31 cellular contexts compared by ENCODE assay signal in the genomic region with DNA sequence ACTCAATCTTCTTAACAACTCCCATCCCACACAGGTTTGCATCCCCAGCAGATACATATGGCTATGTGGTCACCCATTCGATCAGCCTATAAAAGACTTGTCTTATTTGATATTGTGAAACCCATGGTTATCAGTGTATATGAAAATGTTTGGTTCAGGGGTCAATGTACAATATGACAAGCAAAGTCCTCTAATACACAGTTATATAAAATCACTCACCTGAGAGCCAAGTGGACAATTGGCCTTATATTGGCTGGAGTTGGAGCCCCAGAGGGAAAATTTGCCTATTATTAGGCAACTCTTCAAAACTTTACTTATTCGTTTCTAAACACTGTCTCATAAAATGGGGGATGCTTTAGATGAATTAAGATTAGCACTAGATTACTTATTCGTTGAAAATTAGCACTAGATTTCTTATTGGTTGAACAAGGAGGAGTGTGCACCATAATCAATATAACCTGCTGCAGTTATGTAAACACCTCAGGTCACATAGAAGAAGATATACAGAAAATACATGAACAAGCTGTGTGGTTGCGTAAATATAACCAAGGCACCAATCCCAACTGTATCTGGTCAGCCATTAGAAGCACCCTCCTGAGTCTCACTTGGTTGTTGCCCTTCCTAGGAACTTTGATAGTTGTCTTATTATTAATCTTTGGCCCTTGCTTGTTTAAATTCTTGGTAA. TPM values are rescaled to one million over a fixed set of nuclear protein-coding genes. Genes with fewer than 3 reads are reported as not detected.
"Had no signal": no experiment of that assay in that cellular context is flagged by ENCODE, and none has a peak within 500 bp of the region (broad histone marks: within the 10 kb centered on the region; RNA-seq: fewer than 3 reads in every experiment).

No MANE protein-coding gene starts in this region.

- ATAC-seq: activated CD4-positive, alpha-beta T cell treated with anti-CD3 and anti-CD28 coated beads for 36 hours; activated naive CD4-positive, alpha-beta T cell treated with anti-CD3 and anti-CD28 coated beads, Interleukin-2, amount 50 U/mL, for 72 hours; activated T-cell treated with anti-CD3 and anti-CD28 coated beads, Interleukin-2, amount 50 U/mL, for 72 hours; esophagus mucosa had no signal

- H3K4me1 Mint-ChIP-seq: activated CD4-positive, alpha-beta T cell treated with anti-CD3 and anti-CD28 coated beads, Interleukin-2, amount 10 ng/mL, durations not matched to agents 24 days and 14 days; activated naive CD4-positive, alpha-beta T cell treated with anti-CD3 and anti-CD28 coated beads, Interleukin-2, amount 10 ng/mL, durations not matched to agents 7 days and 5 days; central memory CD8-positive, alpha-beta T cell; endodermal cell had no signal

- H3K36me3 ChIP-seq: ascending aorta, brain microvascular endothelial cell had no signal

- DNase-seq: activated CD4-positive, alpha-beta memory T cell treated with anti-CD3 and anti-CD28 coated beads for 36 hours; activated CD4-positive, alpha-beta T cell treated with anti-CD3 and anti-CD28 coated beads for 36 hours; activated CD4-positive, alpha-beta T cell treated with anti-CD3 and anti-CD28 coated beads, Interleukin-2, amount 10 ng/mL, durations not matched to agents 24 days and 14 days; activated CD4-positive, CD25-positive, alpha-beta regulatory T cell; activated CD4-positive, CD25-positive, alpha-beta regulatory T cell treated with anti-CD3 and anti-CD28 coated beads, Interleukin-2, amount 50 U/mL, for 72 hours; activated CD8-positive, alpha-beta memory T cell treated with anti-CD3 and anti-CD28 coated beads, Interleukin-2, amount 50 U/mL, for 48 hours; activated gamma-delta T cell; activated naive CD4-positive, alpha-beta T cell; activated naive CD4-positive, alpha-beta T cell treated with anti-CD3 and anti-CD28 coated beads, Interleukin-2, amount 10 ng/mL, durations not matched to agents 7 days and 5 days; activated naive CD8-positive, alpha-beta T cell treated with anti-CD3 and anti-CD28 coated beads, Interleukin-2, amount 10 ng/mL, durations not matched to agents 7 days and 5 days; activated T-cell treated with anti-CD3 and anti-CD28 coated beads for 4 hours; activated T-cell treated with anti-CD3 and anti-CD28 coated beads, Interleukin-2, amount 50 U/mL, for 24 hours; activated T-cell treated with anti-CD3 and anti-CD28 coated beads, Interleukin-2, amount 50 U/mL, for 72 hours; brain microvascular endothelial cell; dorsolateral prefrontal cortex; effector memory CD4-positive, alpha-beta T cell; endodermal cell; foreskin fibroblast; T-helper 2 cell had no signal

- H3K27ac ChIP-seq: ascending aorta, brain microvascular endothelial cell, coronary artery, dorsolateral prefrontal cortex had no signal

- H3K27ac Mint-ChIP-seq: activated CD4-positive, alpha-beta memory T cell treated with anti-CD3 and anti-CD28 coated beads for 36 hours; activated CD4-positive, alpha-beta T cell treated with anti-CD3 and anti-CD28 coated beads for 36 hours; activated CD4-positive, alpha-beta T cell treated with anti-CD3 and anti-CD28 coated beads, Interleukin-2, amount 10 ng/mL, durations not matched to agents 24 days and 14 days; activated naive CD4-positive, alpha-beta T cell treated with anti-CD3 and anti-CD28 coated beads, Interleukin-2, amount 10 ng/mL, durations not matched to agents 7 days and 5 days; activated naive CD4-positive, alpha-beta T cell treated with anti-CD3 and anti-CD28 coated beads, Interleukin-2, amount 50 U/mL, for 72 hours; activated naive CD8-positive, alpha-beta T cell treated with anti-CD3 and anti-CD28 coated beads, Interleukin-2, amount 10 ng/mL, durations not matched to agents 7 days and 5 days; activated T-cell treated with anti-CD3 and anti-CD28 coated beads, Interleukin-2, amount 50 U/mL, for 24 hours; activated T-cell treated with anti-CD3 and anti-CD28 coated beads, Interleukin-2, amount 50 U/mL, for 72 hours; dendritic cell treated with granulocyte-macrophage colony-stimulating factor and Interleukin-4, amounts not matched to agents 40 ng/mL and 50 ng/mL, for 4 days; endodermal cell had no signal

- H3K27me3 Mint-ChIP-seq: activated CD4-positive, alpha-beta memory T cell treated with anti-CD3 and anti-CD28 coated beads for 36 hours; activated naive CD4-positive, alpha-beta T cell treated with anti-CD3 and anti-CD28 coated beads, Interleukin-2, amount 10 ng/mL, durations not matched to agents 7 days and 5 days; dendritic cell treated with granulocyte-macrophage colony-stimulating factor and Interleukin-4, amounts not matched to agents 40 ng/mL and 50 ng/mL, for 4 days had no signal

- H3K36me3 Mint-ChIP-seq: activated CD4-positive, alpha-beta memory T cell treated with anti-CD3 and anti-CD28 coated beads for 36 hours; activated naive CD4-positive, alpha-beta T cell treated with anti-CD3 and anti-CD28 coated beads, Interleukin-2, amount 10 ng/mL, durations not matched to agents 7 days and 5 days; activated naive CD8-positive, alpha-beta T cell treated with anti-CD3 and anti-CD28 coated beads, Interleukin-2, amount 10 ng/mL, durations not matched to agents 7 days and 5 days had no signal

- H3K4me3 ChIP-seq: ascending aorta, coronary artery, dorsolateral prefrontal cortex had no signal

- H3K27me3 ChIP-seq: ascending aorta, brain microvascular endothelial cell, dorsolateral prefrontal cortex had no signal

- H3K9me3 ChIP-seq: ascending aorta had no signal

- H3K4me3 Mint-ChIP-seq: activated CD4-positive, alpha-beta memory T cell treated with anti-CD3 and anti-CD28 coated beads for 36 hours; activated CD4-positive, alpha-beta T cell treated with anti-CD3 and anti-CD28 coated beads for 36 hours; activated CD4-positive, alpha-beta T cell treated with anti-CD3 and anti-CD28 coated beads, Interleukin-2, amount 10 ng/mL, durations not matched to agents 24 days and 14 days; activated naive CD4-positive, alpha-beta T cell treated with anti-CD3 and anti-CD28 coated beads, Interleukin-2, amount 10 ng/mL, durations not matched to agents 7 days and 5 days; activated naive CD8-positive, alpha-beta T cell treated with anti-CD3 and anti-CD28 coated beads, Interleukin-2, amount 10 ng/mL, durations not matched to agents 7 days and 5 days; activated T-cell treated with anti-CD3 and anti-CD28 coated beads, Interleukin-2, amount 50 U/mL, for 24 hours; activated T-cell treated with anti-CD3 and anti-CD28 coated beads, Interleukin-2, amount 50 U/mL, for 72 hours; central memory CD8-positive, alpha-beta T cell; dendritic cell treated with granulocyte-macrophage colony-stimulating factor and Interleukin-4, amounts not matched to agents 40 ng/mL and 50 ng/mL, for 4 days; endodermal cell had no signal

- H3K9me3 Mint-ChIP-seq: activated naive CD4-positive, alpha-beta T cell treated with anti-CD3 and anti-CD28 coated beads, Interleukin-2, amount 10 ng/mL, durations not matched to agents 7 days and 5 days; activated naive CD4-positive, alpha-beta T cell treated with anti-CD3 and anti-CD28 coated beads, Interleukin-2, amount 50 U/mL, for 72 hours; activated T-cell treated with anti-CD3 and anti-CD28 coated beads, Interleukin-2, amount 50 U/mL, for 24 hours; activated T-cell treated with anti-CD3 and anti-CD28 coated beads, Interleukin-2, amount 50 U/mL, for 72 hours; central memory CD8-positive, alpha-beta T cell had no signal

RNA-seq across cellular contexts. Expression of a gene that starts 10.7 kb away (rescaled TPM):
- total RNA-seq: activated CD4-positive, alpha-beta memory T cell treated with anti-CD3 and anti-CD28 coated beads for 36 hours; activated CD4-positive, alpha-beta T cell treated with anti-CD3 and anti-CD28 coated beads for 36 hours; activated CD4-positive, alpha-beta T cell treated with anti-CD3 and anti-CD28 coated beads, Interleukin-2, amount 10 ng/mL, durations not matched to agents 24 days and 14 days; activated naive CD4-positive, alpha-beta T cell treated with anti-CD3 and anti-CD28 coated beads, Interleukin-2, amount 50 U/mL, for 72 hours; activated naive CD8-positive, alpha-beta T cell treated with anti-CD3 and anti-CD28 coated beads, Interleukin-2, amount 10 ng/mL, durations not matched to agents 7 days and 5 days; activated T-cell treated with anti-CD3 and anti-CD28 coated beads, Interleukin-2, amount 50 U/mL, for 72 hours; bronchial epithelial cell; cardiac septum; cerebellum; endodermal cell; epithelial cell of proximal tubule; frontal cortex; T-helper 1 cell treated with Interleukin-12 subunit alpha and Interleukin-12 subunit beta and Interleukin-4 antibody, amounts not matched to agents 30 ng/mL and 1 ng/mL, for 36 hours had no signal
